In the genomic region with DNA sequence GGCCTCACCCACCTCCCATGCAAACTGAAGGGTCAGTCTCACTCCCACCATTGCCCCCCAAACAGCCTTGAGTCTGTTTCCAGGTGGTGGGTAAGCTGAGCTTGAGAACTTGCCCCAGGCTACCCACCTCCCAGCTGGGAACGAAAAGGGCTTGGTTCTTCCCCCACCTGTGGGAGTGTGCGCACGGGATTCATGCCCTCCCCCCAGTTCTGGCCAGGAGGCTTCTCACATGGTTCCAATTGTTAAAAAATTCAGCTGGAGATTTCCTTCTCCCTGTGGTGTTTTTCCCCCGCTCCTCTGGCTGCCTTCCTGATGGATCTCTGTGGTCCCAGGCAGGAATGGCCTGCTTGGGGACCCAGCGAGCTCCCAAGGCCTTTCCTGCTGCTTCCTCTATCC, we compare ENCODE assay signal across 1 cellular context.
TF ChIP-seq lines count a peak whose summit lies in the region.

No MANE protein-coding gene starts in this region.

TF ChIP-seq in HepG2, 621 proteins besides CTCF, POLR2A, EP300 and RAD21:
- TF ChIP-seq NKX3-1 (CRISPR knock-in tag; IDR thresholded peaks at IDR 0.05) (no peak), ZNF766 (CRISPR knock-in tag; IDR thresholded peaks at IDR 0.05; ENCODE audit: borderline replicate concordance) (no peak), CCDC6 (CRISPR knock-in tag; IDR thresholded peaks at IDR 0.05) (no peak), ZNF713 (CRISPR knock-in tag; IDR thresholded peaks at IDR 0.05) (no peak), ZSCAN22 (CRISPR knock-in tag; IDR thresholded peaks at IDR 0.05) (no peak), ZNF3 (CRISPR knock-in tag; IDR thresholded peaks at IDR 0.05) (no peak), SCMH1 (CRISPR knock-in tag; IDR thresholded peaks at IDR 0.05; ENCODE audit: borderline replicate concordance) (no peak), ZNF510 (CRISPR knock-in tag; IDR thresholded peaks at IDR 0.05; ENCODE audit: low read depth) (no peak), TOE1 (CRISPR knock-in tag; IDR thresholded peaks at IDR 0.05) (no peak), SP1 (IDR thresholded peaks at IDR 0.05) (no peak), SP1 (CRISPR knock-in tag; IDR thresholded peaks at IDR 0.05) (no peak), SMC3 (IDR thresholded peaks at IDR 0.05; ENCODE audit: low read length) (no peak), NCOA5 (CRISPR knock-in tag; IDR thresholded peaks at IDR 0.05) (no peak), ZNF296 (CRISPR knock-in tag; conservative IDR thresholded peaks at IDR 0.05) (no peak), SOX5 (CRISPR knock-in tag; IDR thresholded peaks at IDR 0.05; ENCODE audit: borderline replicate concordance) (no peak), ZNF20 (CRISPR knock-in tag; IDR thresholded peaks at IDR 0.05) (no peak)
- TF ChIP-seq, protein P1, sequence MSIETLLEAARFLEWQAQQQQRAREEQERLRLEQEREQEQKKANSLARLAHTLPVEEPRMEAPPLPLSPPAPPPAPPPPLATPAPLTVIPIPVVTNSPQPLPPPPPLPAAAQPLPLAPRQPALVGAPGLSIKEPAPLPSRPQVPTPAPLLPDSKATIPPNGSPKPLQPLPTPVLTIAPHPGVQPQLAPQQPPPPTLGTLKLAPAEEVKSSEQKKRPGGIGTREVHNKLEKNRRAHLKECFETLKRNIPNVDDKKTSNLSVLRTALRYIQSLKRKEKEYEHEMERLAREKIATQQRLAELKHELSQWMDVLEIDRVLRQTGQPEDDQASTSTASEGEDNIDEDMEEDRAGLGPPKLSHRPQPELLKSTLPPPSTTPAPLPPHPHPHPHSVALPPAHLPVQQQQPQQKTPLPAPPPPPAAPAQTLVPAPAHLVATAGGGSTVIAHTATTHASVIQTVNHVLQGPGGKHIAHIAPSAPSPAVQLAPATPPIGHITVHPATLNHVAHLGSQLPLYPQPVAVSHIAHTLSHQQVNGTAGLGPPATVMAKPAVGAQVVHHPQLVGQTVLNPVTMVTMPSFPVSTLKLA (IDR thresholded peaks at IDR 0.05) = no peak
- TF ChIP-seq, protein P2, sequence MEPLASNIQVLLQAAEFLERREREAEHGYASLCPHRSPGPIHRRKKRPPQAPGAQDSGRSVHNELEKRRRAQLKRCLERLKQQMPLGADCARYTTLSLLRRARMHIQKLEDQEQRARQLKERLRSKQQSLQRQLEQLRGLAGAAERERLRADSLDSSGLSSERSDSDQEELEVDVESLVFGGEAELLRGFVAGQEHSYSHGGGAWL (CRISPR knock-in tag; IDR thresholded peaks at IDR 0.05) = no peak
- TF ChIP-seq, protein P3, sequence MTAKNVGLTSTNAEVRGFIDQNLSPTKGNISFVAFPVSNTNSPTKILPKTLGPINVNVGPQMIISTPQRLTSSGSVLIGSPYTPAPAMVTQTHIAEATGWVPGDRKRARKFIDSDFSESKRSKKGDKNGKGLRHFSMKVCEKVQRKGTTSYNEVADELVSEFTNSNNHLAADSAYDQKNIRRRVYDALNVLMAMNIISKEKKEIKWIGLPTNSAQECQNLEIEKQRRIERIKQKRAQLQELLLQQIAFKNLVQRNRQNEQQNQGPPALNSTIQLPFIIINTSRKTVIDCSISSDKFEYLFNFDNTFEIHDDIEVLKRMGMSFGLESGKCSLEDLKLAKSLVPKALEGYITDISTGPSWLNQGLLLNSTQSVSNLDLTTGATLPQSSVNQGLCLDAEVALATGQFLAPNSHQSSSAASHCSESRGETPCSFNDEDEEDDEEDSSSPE (CRISPR knock-in tag; IDR thresholded peaks at IDR 0.05) = no peak
- TF ChIP-seq, protein P4, sequence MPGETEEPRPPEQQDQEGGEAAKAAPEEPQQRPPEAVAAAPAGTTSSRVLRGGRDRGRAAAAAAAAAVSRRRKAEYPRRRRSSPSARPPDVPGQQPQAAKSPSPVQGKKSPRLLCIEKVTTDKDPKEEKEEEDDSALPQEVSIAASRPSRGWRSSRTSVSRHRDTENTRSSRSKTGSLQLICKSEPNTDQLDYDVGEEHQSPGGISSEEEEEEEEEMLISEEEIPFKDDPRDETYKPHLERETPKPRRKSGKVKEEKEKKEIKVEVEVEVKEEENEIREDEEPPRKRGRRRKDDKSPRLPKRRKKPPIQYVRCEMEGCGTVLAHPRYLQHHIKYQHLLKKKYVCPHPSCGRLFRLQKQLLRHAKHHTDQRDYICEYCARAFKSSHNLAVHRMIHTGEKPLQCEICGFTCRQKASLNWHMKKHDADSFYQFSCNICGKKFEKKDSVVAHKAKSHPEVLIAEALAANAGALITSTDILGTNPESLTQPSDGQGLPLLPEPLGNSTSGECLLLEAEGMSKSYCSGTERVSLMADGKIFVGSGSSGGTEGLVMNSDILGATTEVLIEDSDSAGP (CRISPR knock-in tag; IDR thresholded peaks at IDR 0.05; ENCODE audit: borderline replicate concordance) = no peak
TF ChIP-seq in HepG2: peak in this region for 0.
